13 cellular contexts compared by ENCODE assay signal in the genomic region with DNA sequence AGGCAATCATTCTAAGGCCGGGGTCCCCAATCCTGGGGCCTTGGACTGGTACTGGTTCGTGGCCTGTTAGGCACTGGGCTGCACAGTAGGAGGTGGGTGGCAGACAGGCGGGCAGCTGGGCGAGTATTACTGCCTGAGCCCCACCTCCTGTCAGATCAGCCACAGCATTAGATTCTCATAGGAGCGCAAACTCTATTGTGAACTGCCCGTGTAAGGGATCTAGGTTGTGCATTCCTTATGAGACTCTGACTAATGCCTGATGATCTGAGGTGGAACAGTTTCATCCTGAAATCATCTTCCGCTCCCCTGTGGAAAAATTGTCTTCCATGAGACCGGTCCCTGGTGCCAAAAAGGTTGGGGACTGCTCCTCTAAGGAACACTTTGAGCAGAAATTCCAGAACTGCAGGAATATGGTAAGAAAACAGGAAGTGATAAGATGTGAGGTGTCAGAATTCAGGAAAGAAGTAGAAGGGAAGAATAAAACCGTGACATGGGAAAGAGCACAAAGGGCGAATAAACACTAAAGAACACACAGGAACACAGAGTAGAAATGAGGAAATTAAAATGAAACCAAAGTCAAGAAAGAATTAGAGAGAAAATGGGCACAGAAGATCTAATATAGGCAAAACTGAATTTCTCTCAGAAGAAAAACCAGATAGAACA. TPM values are rescaled to one million over a fixed set of nuclear protein-coding genes. Genes with fewer than 3 reads are reported as not detected.
DNase-seq lines count a peak whose midpoint lies in the region; ATAC-seq and TF ChIP-seq lines count a peak whose summit lies in the region.
"Had no signal": no experiment of that assay in that cellular context is flagged by ENCODE, and none has a peak within 500 bp of the region (broad histone marks: within the 10 kb centered on the region; RNA-seq: fewer than 3 reads in every experiment).

No MANE protein-coding gene starts in this region.

- peak overlapping the region; percentile 15 for H2AK9ac ChIP-seq in IMR-90 (replicated peaks; ENCODE audit: low read depth, low read length, poor library complexity)

- H3K27ac Mint-ChIP-seq in memory B cell: peak overlapping the region; percentile 51

- no peak overlapping the region for H2BK120ac ChIP-seq in IMR-90 (ENCODE audit: low read depth, low read length)

- no peak overlapping the region for H4K5ac ChIP-seq in IMR-90 (ENCODE audit: low read depth, low read length)

- H2AFZ ChIP-seq in IMR-90 (replicated peaks; ENCODE audit: low read length, poor library complexity): no peak overlapping the region

- ATAC-seq in IMR-90 (ENCODE audit: low read depth): peak; percentile 46
- no peak for ATAC-seq in memory B cell (ENCODE audit: low read depth)
- ATAC-seq in GM18498 (IDR thresholded peaks at IDR 0.05; ENCODE audit: unreplicated experiment): no peak

- H4K91ac ChIP-seq in IMR-90 (ENCODE audit: insufficient read depth, low read depth, low read length): no peak overlapping the region

- no peak for TF ChIP-seq RAD21 in IMR-90 (IDR thresholded peaks at IDR 0.05; ENCODE audit: low read length)

- DNase-seq in EH (ENCODE audit: low read depth) (peak; percentile 11), IMR-90 (no peak), brain microvascular endothelial cell (peak; percentile 28), memory B cell (ENCODE audit: low spot score in 2 of 2) (no peak), DMS153 treated with DMSO at 0.1 percent for 48 hours (lab: John Stamatoyannopoulos, UW; ENCODE audit: unreplicated experiment) (no peak), 8988T (no peak), NCI-H748 treated with DMSO at 0.1 percent for 48 hours (lab: John Stamatoyannopoulos, UW) (no peak)
- DNase-seq: effector memory CD4-positive, alpha-beta T cell; GOT3; NCI-H1092 treated with DMSO at 0.1 percent for 48 hours; posterior cingulate gyrus; uterus had no signal

- H3K27ac ChIP-seq in IMR-90 (ENCODE audit: insufficient read depth, low read length) (peak overlapping the region; percentile 69; the same call in 1 of the 2 replicates), brain microvascular endothelial cell (peak overlapping the region; percentile 6)
- H3K27ac ChIP-seq: uterus had no signal

- no peak overlapping the region for H3K4me2 ChIP-seq in IMR-90 (ENCODE audit: low read depth, low read length)

- no peak overlapping the region for H2BK15ac ChIP-seq in IMR-90 (ENCODE audit: low read depth, low read length)

- no peak overlapping the region for H3K9ac ChIP-seq in IMR-90 (ENCODE audit: low read depth, low read length)

- H3K36me3 Mint-ChIP-seq in memory B cell: peaks cover 38% of the 10 kb centered on the region

- in situ Hi-C loops in IMR-90 (cut with MboI; ENCODE audit: low sequenced_read_pairs) (no loop called here), brain microvascular endothelial cell (cut with HindIII; ENCODE audit: low pct_ligation_motif_present, low sequenced_read_pairs) (no loop called here)

- H3K23ac ChIP-seq in IMR-90 (ENCODE audit: low read depth, low read length): no peak overlapping the region

- no peak overlapping the region for H2AK5ac ChIP-seq in IMR-90 (ENCODE audit: low read depth, low read length)

- no peak overlapping the region for H3K4me3 Mint-ChIP-seq in memory B cell

- H3K14ac ChIP-seq in IMR-90 (replicated peaks; ENCODE audit: low read depth, low read length): no peak overlapping the region

- H3K36me3 ChIP-seq in IMR-90 (ENCODE audit: control insufficient read depth, insufficient read depth, low read length) (peaks cover 11% of the 10 kb centered on the region), brain microvascular endothelial cell (replicated peaks) (peaks cover 13% of the 10 kb centered on the region)
- H3K36me3 ChIP-seq: uterus had no signal

- no peak overlapping the region for H3K18ac ChIP-seq in IMR-90 (ENCODE audit: low read depth, low read length)

- no peaks in the 10 kb centered on the region for H3K4me1 ChIP-seq in IMR-90 (ENCODE audit: control insufficient read depth, insufficient read depth, low read length)
- H3K4me1 ChIP-seq: uterus had no signal

- CTCF ChIA-PET in IMR-90 (lab: Yijun Ruan, JAX): no interaction called here

- peaks cover 10% of the 10 kb centered on the region for H3K4me1 Mint-ChIP-seq in memory B cell

- peaks cover 3 to 9% of the 10 kb centered on the region in 2 experiments; a peak in 3 of 4 replicates for H3K79me1 ChIP-seq in IMR-90 (ENCODE audit: low read depth in 1 of 2, low read length in 2 of 2)

- no peak overlapping the region for H4K8ac ChIP-seq in IMR-90 (ENCODE audit: low read depth in 2 of 2, low read length in 2 of 2)

- no peak overlapping the region for H2BK20ac ChIP-seq in IMR-90 (ENCODE audit: low read depth, low read length)

- no peak overlapping the region for H3K4ac ChIP-seq in IMR-90 (ENCODE audit: low read depth, low read length)

- no peaks in the 10 kb centered on the region for H3K9me3 Mint-ChIP-seq in memory B cell

- intact Hi-C loops in IMR-90 (cut with micrococcal nuclease): no loop called here

- no peaks in the 10 kb centered on the region for H3K27me3 ChIP-seq in IMR-90 (ENCODE audit: control insufficient read depth, insufficient read depth, low read length)
- H3K27me3 ChIP-seq in brain microvascular endothelial cell (replicated peaks): no peaks in the 10 kb centered on the region
- H3K27me3 ChIP-seq: uterus had no signal

- WGBS in IMR-90 (ENCODE audit: extremely low coverage in 2 of 2, insufficient read length in 1 of 2), 2 experiments: 79% methylated on average over 3 of the region's 10 CpGs; no CpG with 5 or more reads in 1 of the 2 experiments

- H3K27me3 Mint-ChIP-seq in memory B cell: no peaks in the 10 kb centered on the region

- no peak for TF ChIP-seq POLR2A in IMR-90 (IDR thresholded peaks at IDR 0.05; ENCODE audit: low read depth, low read length)

- POLR2A ChIA-PET in IMR-90 (lab: Charles Lee; ENCODE audit: unreplicated experiment): no interaction called here

- H3K4me3 ChIP-seq in IMR-90 (ENCODE audit: insufficient read depth, low read depth, low read length) (no peak overlapping the region), brain microvascular endothelial cell (ENCODE audit: low read depth, low read length) (no peak overlapping the region)
- H3K4me3 ChIP-seq: uterus had no signal

- H4K20me1 ChIP-seq in IMR-90 (ENCODE audit: insufficient read depth, low read length): no peaks in the 10 kb centered on the region

- TF ChIP-seq CTCF in IMR-90 (conservative IDR thresholded peaks at IDR 0.05; ENCODE audit: low read depth, low read length) (no peak), brain microvascular endothelial cell (IDR thresholded peaks at IDR 0.05; ENCODE audit: low read depth, low read length, missing control alignments) (no peak)

- BruUV-seq in IMR-90 (replicated peaks; lab: Mats Ljungman, UMichigan): no TSS peak

- H2BK5ac ChIP-seq in IMR-90 (ENCODE audit: low read depth, low read length, poor library complexity, severe bottlenecking): peak overlapping the region; percentile 41

- H3K9me1 ChIP-seq in IMR-90 (ENCODE audit: insufficient read depth, low read length): no peaks in the 10 kb centered on the region

- no peak overlapping the region for H3K56ac ChIP-seq in IMR-90 (ENCODE audit: extremely low read depth, insufficient read depth, low read length)

- dilution Hi-C loops in IMR-90 (cut with HindIII; ENCODE audit: low sequenced_read_pairs, unreplicated experiment): no loop called here

- no peaks in the 10 kb centered on the region for H3K9me3 ChIP-seq in IMR-90 (ENCODE audit: control insufficient read depth, insufficient read depth, low read length)
- H3K9me3 ChIP-seq: uterus had no signal

TF ChIP-seq in IMR-90, 13 proteins besides CTCF, POLR2A, EP300 and RAD21:
- TF ChIP-seq BHLHE40 (IDR thresholded peaks at IDR 0.05; ENCODE audit: low read depth, low read length) (no peak), CEBPB (IDR thresholded peaks at IDR 0.05; ENCODE audit: low read depth, low read length) (no peak), NFE2L2 (IDR thresholded peaks at IDR 0.05; ENCODE audit: low read depth, low read length) (no peak), MXI1 (IDR thresholded peaks at IDR 0.05; ENCODE audit: borderline replicate concordance, low read depth, low read length) (no peak), CHD1 (IDR thresholded peaks at IDR 0.05; ENCODE audit: low read depth, low read length) (no peak)

RNA-seq across cellular contexts. Expression of a gene that starts 57.6 kb away (rescaled TPM):
- 68.1 and 76.1 TPM in 2 replicates for total RNA-seq in IMR-90 (2012; rRNA removed)
- 78.3 and 134 TPM in 2 replicates for polyA plus RNA-seq in IMR-90 (2012; rRNA removed)
- 14.9 and 61.1 TPM in 2 replicates for polyA plus RNA-seq in IMR-90 (2012; cell fraction: cytosol; rRNA removed)
- polyA plus RNA-seq in IMR-90 (2012; cell fraction: nucleus; rRNA removed; ENCODE audit: low replicate concordance): 235 TPM in 2 replicates

Comparison
In these comparisons a context has a peak if more than half of its experiments do, and no peak if none do; other contexts are left out.
1. DNase-seq: peak in EH (single experiment) and brain microvascular endothelial cell (single experiment); none in IMR-90 (single experiment), memory B cell (0 of 2), DMS153 treated with DMSO at 0.1 percent for 48 hours (single experiment), 8988T (single experiment) and NCI-H748 treated with DMSO at 0.1 percent for 48 hours (single experiment).